ENCODE assay signal across 26 cellular contexts in genomic region chr6:152312434-152312833, GRCh38.
"Had no signal": no experiment of that assay in that cellular context is flagged by ENCODE, and none has a peak within 500 bp of the region (broad histone marks: within the 10 kb centered on the region; RNA-seq: fewer than 3 reads in every experiment).

No MANE protein-coding gene starts in this region.

- H3K27ac ChIP-seq: gastroesophageal sphincter, lower lobe of right lung, neutrophil, parathyroid adenoma, right lobe of liver, stomach, thyroid gland, vagina had no signal

- H3K27ac Mint-ChIP-seq: effector memory CD8-positive, alpha-beta T cell; immature natural killer cell; natural killer cell treated with Interleukin-12 subunit alpha and Interleukin-12 subunit beta and Interleukin-15 and Interleukin-18, amount 100 ng/mL, for 72 hours; progenitor cell of endocrine pancreas; stimulated activated effector memory CD8-positive, alpha-beta T cell treated with anti-CD3 and anti-CD28 coated beads, Interleukin-12 subunit alpha, Interleukin-12 subunit beta, amount 100 ng/mL, for 72 hours had no signal

- H3K4me3 Mint-ChIP-seq: effector memory CD8-positive, alpha-beta T cell; immature natural killer cell; naive B cell; natural killer cell treated with Interleukin-12 subunit alpha and Interleukin-12 subunit beta and Interleukin-15 and Interleukin-18, amount 100 ng/mL, for 72 hours; neural crest cell; stimulated activated effector memory CD8-positive, alpha-beta T cell treated with anti-CD3 and anti-CD28 coated beads, Interleukin-12 subunit alpha, Interleukin-12 subunit beta, amount 100 ng/mL, for 72 hours had no signal

- H3K4me3 ChIP-seq: gastroesophageal sphincter, lower lobe of right lung, mucosa of descending colon, right lobe of liver, smooth muscle cell, stomach, thyroid gland, vagina had no signal

- H3K4me1 ChIP-seq: parathyroid adenoma, stomach, thyroid gland, vagina had no signal

- H3K27me3 Mint-ChIP-seq: effector memory CD8-positive, alpha-beta T cell; natural killer cell treated with Interleukin-12 subunit alpha and Interleukin-12 subunit beta and Interleukin-15 and Interleukin-18, amount 100 ng/mL, for 72 hours; progenitor cell of endocrine pancreas had no signal

- H3K9me3 Mint-ChIP-seq: effector memory CD8-positive, alpha-beta T cell; immature natural killer cell; naive B cell; natural killer cell treated with Interleukin-12 subunit alpha and Interleukin-12 subunit beta and Interleukin-15 and Interleukin-18, amount 100 ng/mL, for 72 hours; stimulated activated effector memory CD8-positive, alpha-beta T cell treated with anti-CD3 and anti-CD28 coated beads, Interleukin-12 subunit alpha, Interleukin-12 subunit beta, amount 100 ng/mL, for 72 hours had no signal

- H3K36me3 Mint-ChIP-seq: naive B cell; natural killer cell treated with Interleukin-12 subunit alpha and Interleukin-12 subunit beta and Interleukin-15 and Interleukin-18, amount 100 ng/mL, for 72 hours; stimulated activated effector memory CD8-positive, alpha-beta T cell treated with anti-CD3 and anti-CD28 coated beads, Interleukin-12 subunit alpha, Interleukin-12 subunit beta, amount 100 ng/mL, for 72 hours had no signal

- DNase-seq: cortex of kidney; effector memory CD8-positive, alpha-beta T cell; foreskin fibroblast; hypothalamus; immature natural killer cell; islet precursor cell; left ventricle myocardium superior; lower lobe of right lung; mucosa of descending colon; naive B cell; right lobe of liver; stimulated activated CD4-positive, alpha-beta T cell treated with anti-CD3 and anti-CD28 coated beads, Interleukin-12 subunit alpha, Interleukin-12 subunit beta, amount 100 ng/mL, for 4 hours; stimulated activated CD4-positive, alpha-beta T cell treated with anti-CD3 and anti-CD28 coated beads, Interleukin-1b, Interleukin-23, amount 100 ng/mL, for 48 hours; stimulated activated CD4-positive, alpha-beta T cell treated with anti-CD3 and anti-CD28 coated beads, Interleukin-4, amount 100 ng/mL, for 1 hour; stimulated activated naive CD4-positive, alpha-beta T cell treated with Interleukin-2 at 50 U/mL for 16 hours; stomach; thyroid gland had no signal

- H3K9me3 ChIP-seq: gastroesophageal sphincter, lower lobe of right lung, mucosa of descending colon, neutrophil, right lobe of liver, stomach, thyroid gland, vagina had no signal

- H3K36me3 ChIP-seq: right lobe of liver had no signal

- ATAC-seq: effector memory CD8-positive, alpha-beta T cell; gastroesophageal sphincter; left ventricle myocardium superior; lower lobe of right lung; mucosa of descending colon; natural killer cell treated with Interleukin-12 subunit alpha and Interleukin-12 subunit beta and Interleukin-15 and Interleukin-18, amount 100 ng/mL, for 72 hours; right lobe of liver; stimulated activated effector memory CD8-positive, alpha-beta T cell treated with anti-CD3 and anti-CD28 coated beads, Interleukin-12 subunit alpha, Interleukin-12 subunit beta, amount 100 ng/mL, for 72 hours had no signal

- H3K27me3 ChIP-seq: gastroesophageal sphincter, neutrophil, right lobe of liver, stomach, thyroid gland, vagina had no signal
